ENCODE assay signal across 9 cellular contexts in genomic region chr9:89234636-89235035, GRCh38. TPM values are rescaled to one million over a fixed set of nuclear protein-coding genes. Genes with fewer than 3 reads are reported as not detected.
DNase-seq lines count a peak whose midpoint lies in the region; ATAC-seq and TF ChIP-seq lines count a peak whose summit lies in the region.
"Had no signal": no experiment of that assay in that cellular context is flagged by ENCODE, and none has a peak within 500 bp of the region (broad histone marks: within the 10 kb centered on the region; RNA-seq: fewer than 3 reads in every experiment).

No MANE protein-coding gene starts in this region.

- H3K4me3 ChIP-seq in mesenchymal stem cell (ENCODE audit: insufficient read depth in 1 of 2, low read depth in 1 of 2, low read length in 2 of 2), result peak overlapping the region in 1 of 2 experiments; percentile 75
- H3K4me3 ChIP-seq in upper lobe of right lung, result peak overlapping the region; percentile 31
- H3K4me3 ChIP-seq: thoracic aorta had no signal

- H3K36me3 ChIP-seq in mesenchymal stem cell (ENCODE audit: control insufficient read depth in 1 of 2, insufficient read depth in 2 of 2, low read depth in 1 of 2, low read length in 2 of 2) (no peaks in the 10 kb centered on the region), upper lobe of right lung (no peaks in the 10 kb centered on the region)
- H3K36me3 ChIP-seq: thoracic aorta had no signal

- intact Hi-C loops in upper lobe of right lung (cut with DNase I), result no loop called here

- H3K27ac ChIP-seq in mesenchymal stem cell (ENCODE audit: low read length, poor library complexity, severe bottlenecking) (no peak overlapping the region), upper lobe of right lung (no peak overlapping the region)
- H3K27ac ChIP-seq: thoracic aorta had no signal

- WGBS in mesenchymal stem cell, result 93% methylated on average over 28 of the region's 28 CpGs

- H3K4me1 ChIP-seq in mesenchymal stem cell (ENCODE audit: control insufficient read depth, insufficient read depth, low read depth, low read length) (no peaks in the 10 kb centered on the region), upper lobe of right lung (no peaks in the 10 kb centered on the region)

- no peak overlapping the region for H2BK120ac ChIP-seq in mesenchymal stem cell (ENCODE audit: low read depth, low read length)

- H3K9me3 ChIP-seq in mesenchymal stem cell (ENCODE audit: control insufficient read depth, low read length), result no peaks in the 10 kb centered on the region
- H3K9me3 ChIP-seq in upper lobe of right lung, result no peaks in the 10 kb centered on the region

- H3K4me2 ChIP-seq in mesenchymal stem cell (ENCODE audit: low read length, poor library complexity, severe bottlenecking), result no peak overlapping the region

- no peak overlapping the region for H3K14ac ChIP-seq in mesenchymal stem cell (ENCODE audit: low read length in 2 of 2)

- H2BK15ac ChIP-seq in mesenchymal stem cell (ENCODE audit: low read depth, poor library complexity, severe bottlenecking), result no peak overlapping the region

- H3K27me3 ChIP-seq in mesenchymal stem cell (ENCODE audit: control insufficient read depth in 1 of 2, insufficient read depth in 1 of 2, low read length in 2 of 2) (peaks cover 31 to 36% of the 10 kb centered on the region in 2 experiments), upper lobe of right lung (peaks cover 9% of the 10 kb centered on the region)

- H2AK5ac ChIP-seq in mesenchymal stem cell (ENCODE audit: low read length, severe bottlenecking), result no peak overlapping the region

- no peak overlapping the region for H2AFZ ChIP-seq in mesenchymal stem cell (ENCODE audit: low read depth, low read length)

- no peak overlapping the region for H3K23ac ChIP-seq in mesenchymal stem cell (ENCODE audit: low read length in 2 of 2)

- H4K8ac ChIP-seq in mesenchymal stem cell (ENCODE audit: low read length), result no peak overlapping the region

- H3K18ac ChIP-seq in mesenchymal stem cell (ENCODE audit: low read depth in 1 of 2, low read length in 2 of 2), result no peak overlapping the region

- no peak overlapping the region for H2BK5ac ChIP-seq in mesenchymal stem cell (ENCODE audit: low read depth, low read length, poor library complexity, severe bottlenecking)

- no peak for TF ChIP-seq CTCF in upper lobe of right lung (IDR thresholded peaks at IDR 0.05)

- DNase-seq in activated CD4-positive, CD25-positive, alpha-beta regulatory T cell (lab: John Stamatoyannopoulos, UW), result no peak
- DNase-seq in activated naive CD8-positive, alpha-beta T cell treated with anti-CD3 and anti-CD28 coated beads, Interleukin-2, amount 50 U/mL, for 16 hours (ENCODE audit: low read depth, low spot score), result peak; percentile 6
- DNase-seq in mesenchymal stem cell, result no peak
- DNase-seq in upper lobe of right lung, result peak; percentile 80
- no peak for DNase-seq in NCI-H2196 treated with DMSO at 0.1 percent for 48 hours (lab: John Stamatoyannopoulos, UW; ENCODE audit: unreplicated experiment)

- H3K79me1 ChIP-seq in mesenchymal stem cell (replicated peaks; ENCODE audit: low read length, poor library complexity, severe bottlenecking), result no peaks in the 10 kb centered on the region

- peak overlapping the region; percentile 68 for H3K9ac ChIP-seq in mesenchymal stem cell (ENCODE audit: low read length)

- ATAC-seq in activated CD4-positive, CD25-positive, alpha-beta regulatory T cell treated with anti-CD3 and anti-CD28 coated beads, Interleukin-2, amount 50 U/mL, for 24 hours, result peak; percentile 51 to 64
- ATAC-seq in HG03378 (IDR thresholded peaks at IDR 0.05; ENCODE audit: unreplicated experiment), result peak; percentile 65
- ATAC-seq in upper lobe of right lung, result peak; percentile 91
- ATAC-seq in GM19035 (IDR thresholded peaks at IDR 0.05; ENCODE audit: unreplicated experiment), result no peak

- no peak overlapping the region for H3K4ac ChIP-seq in mesenchymal stem cell (ENCODE audit: low read depth in 1 of 2, low read length in 2 of 2)

- no peak overlapping the region for H2BK12ac ChIP-seq in mesenchymal stem cell (ENCODE audit: low read length in 2 of 2)

- no peak overlapping the region for H4K91ac ChIP-seq in mesenchymal stem cell (ENCODE audit: low read length)

RNA-seq across cellular contexts. Expression of gene SHC3, which starts 56.0 kb away (rescaled TPM):
- 3.0 TPM for polyA plus RNA-seq in mesenchymal stem cell (2013, experiment 1 of 2)
- 3.1 TPM for polyA plus RNA-seq in mesenchymal stem cell (2013, experiment 2 of 2)
- total RNA-seq in upper lobe of right lung, result 12.9 TPM

Comparison
In these comparisons a context has a peak if more than half of its experiments do, and no peak if none do; other contexts are left out.
1. DNase-seq: peak in activated naive CD8-positive, alpha-beta T cell treated with anti-CD3 and anti-CD28 coated beads, Interleukin-2, amount 50 U/mL, for 16 hours (single experiment) and upper lobe of right lung (single experiment); none in activated CD4-positive, CD25-positive, alpha-beta regulatory T cell (0 of 4), mesenchymal stem cell (single experiment) and NCI-H2196 treated with DMSO at 0.1 percent for 48 hours (single experiment).